1 cellular context compared by ENCODE assay signal in the genomic region with DNA sequence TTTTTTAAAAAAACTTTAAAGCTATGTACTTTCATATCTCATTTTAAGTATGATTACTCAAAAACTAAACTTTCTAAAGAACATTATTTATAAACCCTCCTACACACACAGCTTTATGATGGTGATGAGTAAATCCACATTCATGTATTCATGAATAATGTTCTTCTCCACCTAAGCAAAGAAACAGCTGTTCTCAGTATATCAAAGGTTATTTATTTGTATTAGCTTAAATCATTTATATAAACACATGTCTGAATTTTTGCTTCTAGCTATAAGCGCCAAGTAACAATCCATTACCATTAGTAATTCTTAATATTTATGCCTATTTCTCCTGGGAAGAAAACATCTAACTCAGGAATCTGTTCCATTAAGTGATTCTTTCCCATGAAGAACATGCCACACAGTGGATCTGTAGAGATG.
A peak's percentile ranks its signal among the peaks of the same experiment; 100 is the strongest.
TF ChIP-seq lines count a peak whose summit lies in the region.

No MANE protein-coding gene starts in this region.

TF ChIP-seq in IMR-90, 13 proteins besides CTCF, POLR2A, EP300 and RAD21 (continued from another document):
- TF ChIP-seq RFX5 (IDR thresholded peaks at IDR 0.05; ENCODE audit: low read depth, low read length) (no peak), CHD1 (IDR thresholded peaks at IDR 0.05; ENCODE audit: low read depth, low read length) (no peak), USF2 (IDR thresholded peaks at IDR 0.05; ENCODE audit: low read depth, low read length) (no peak), CEBPB (IDR thresholded peaks at IDR 0.05; ENCODE audit: low read depth, low read length) (no peak), NFE2L2 (IDR thresholded peaks at IDR 0.05; ENCODE audit: low read depth, low read length) (no peak), RCOR1 (IDR thresholded peaks at IDR 0.05; ENCODE audit: insufficient replicate concordance, low read length) (peak; percentile 89), SMC3 (IDR thresholded peaks at IDR 0.05; ENCODE audit: low read depth, low read length) (0 out of 2 replicates have a peak, but pooled peaks have one; percentile 8), ELK1 (IDR thresholded peaks at IDR 0.05; ENCODE audit: borderline replicate concordance, low read depth, low read length) (no peak), FOS (IDR thresholded peaks at IDR 0.05; ENCODE audit: low read depth, low read length) (peak; percentile 48), MXI1 (IDR thresholded peaks at IDR 0.05; ENCODE audit: borderline replicate concordance, low read depth, low read length) (no peak), BHLHE40 (IDR thresholded peaks at IDR 0.05; ENCODE audit: low read depth, low read length) (no peak)
